In genomic region chr17:74457146-74457819, GRCh38 we compare ENCODE assay signal across 8 cellular contexts. TPM values are rescaled to one million over a fixed set of nuclear protein-coding genes. Genes with fewer than 3 reads are reported as not detected.
DNase-seq lines count a peak whose midpoint lies in the region; ATAC-seq lines count a peak whose summit lies in the region.

No MANE protein-coding gene starts in this region.

- H4K8ac ChIP-seq in mesenchymal stem cell (ENCODE audit: low read length): no peak overlapping the region

- POLR2A ChIA-PET in activated CD4-positive, alpha-beta memory T cell treated with anti-CD3 and anti-CD28 coated beads for 36 hours (lab: Charles Lee): no interaction called here

- DNase-seq in AG08396 (ENCODE audit: low spot score): peak; percentile 82
- DNase-seq in GM19238 (ENCODE audit: insufficient read length, low spot score): peak; percentile 63
- DNase-seq in NCI-H524 (lab: John Stamatoyannopoulos, UW): peak; percentile 78 to 91
- peak; percentile 80 for DNase-seq in activated CD4-positive, alpha-beta memory T cell treated with anti-CD3 and anti-CD28 coated beads for 36 hours
- peak; percentile 91 for DNase-seq in ecto neural progenitor cell (ENCODE audit: low spot score)
- peak; percentile 52 for DNase-seq in mesenchymal stem cell
- peak; percentile 50 to 57 for DNase-seq in stimulated activated CD8-positive, alpha-beta memory T cell treated with anti-CD3 and anti-CD28 coated beads, Interleukin-15, amount 100 ng/mL, for 48 hours (ENCODE audit: low read depth in 2 of 2)

- H3K4ac ChIP-seq in mesenchymal stem cell (ENCODE audit: low read depth in 1 of 2, low read length in 2 of 2): no peak overlapping the region

- H3K36me3 Mint-ChIP-seq in activated CD4-positive, alpha-beta memory T cell treated with anti-CD3 and anti-CD28 coated beads for 36 hours: no peaks in the 10 kb centered on the region

- peaks cover 3% of the 10 kb centered on the region for H3K27me3 Mint-ChIP-seq in activated CD4-positive, alpha-beta memory T cell treated with anti-CD3 and anti-CD28 coated beads for 36 hours

- H2AK5ac ChIP-seq in mesenchymal stem cell (ENCODE audit: low read length, severe bottlenecking): no peak overlapping the region

- 34% methylated on average over 18 of the region's 18 CpGs for WGBS in mesenchymal stem cell

- H3K27ac ChIP-seq in mesenchymal stem cell (ENCODE audit: low read length, poor library complexity, severe bottlenecking): no peak overlapping the region

- H2BK5ac ChIP-seq in mesenchymal stem cell (ENCODE audit: low read depth, low read length, poor library complexity, severe bottlenecking): no peak overlapping the region

- no peak overlapping the region for H2BK15ac ChIP-seq in mesenchymal stem cell (ENCODE audit: low read depth, poor library complexity, severe bottlenecking)

- H2AFZ ChIP-seq in mesenchymal stem cell (ENCODE audit: low read depth, low read length): no peak overlapping the region

- no peaks in the 10 kb centered on the region for H3K9me3 Mint-ChIP-seq in activated CD4-positive, alpha-beta memory T cell treated with anti-CD3 and anti-CD28 coated beads for 36 hours

- peaks cover 20 to 58% of the 10 kb centered on the region in 2 experiments for H3K27me3 ChIP-seq in mesenchymal stem cell (ENCODE audit: control insufficient read depth in 1 of 2, insufficient read depth in 1 of 2, low read length in 2 of 2)

- no peak overlapping the region for H4K91ac ChIP-seq in mesenchymal stem cell (ENCODE audit: low read length)

- no peak overlapping the region for H3K4me2 ChIP-seq in mesenchymal stem cell (ENCODE audit: low read length, poor library complexity, severe bottlenecking)

- no peak overlapping the region for H3K9ac ChIP-seq in mesenchymal stem cell (ENCODE audit: low read length)

- CTCF ChIA-PET in activated CD4-positive, alpha-beta memory T cell treated with anti-CD3 and anti-CD28 coated beads for 36 hours (lab: Charles Lee): interaction anchor here (0.8 to 5.4 kb wide), 27 partner anchors 10 to 159 kb away, joined by 3 to 55 read pairs (median 6); partner anchors contain the start of genes BTBD17 and CD300A

- H3K23ac ChIP-seq in mesenchymal stem cell (ENCODE audit: low read length in 2 of 2): no peak overlapping the region

- no peak overlapping the region for H3K27ac Mint-ChIP-seq in activated CD4-positive, alpha-beta memory T cell treated with anti-CD3 and anti-CD28 coated beads for 36 hours

- H3K4me1 Mint-ChIP-seq in activated CD4-positive, alpha-beta memory T cell treated with anti-CD3 and anti-CD28 coated beads for 36 hours (ENCODE audit: low read depth): peaks cover 23% of the 10 kb centered on the region

- no peak overlapping the region for H3K14ac ChIP-seq in mesenchymal stem cell (ENCODE audit: low read length in 2 of 2)

- H2BK12ac ChIP-seq in mesenchymal stem cell (ENCODE audit: low read length in 2 of 2): no peak overlapping the region

- no peaks in the 10 kb centered on the region for H3K36me3 ChIP-seq in mesenchymal stem cell (ENCODE audit: control insufficient read depth in 1 of 2, insufficient read depth in 2 of 2, low read depth in 1 of 2, low read length in 2 of 2)

- no peaks in the 10 kb centered on the region for H3K79me1 ChIP-seq in mesenchymal stem cell (replicated peaks; ENCODE audit: low read length, poor library complexity, severe bottlenecking)

- no peak overlapping the region for H3K4me3 ChIP-seq in mesenchymal stem cell (ENCODE audit: insufficient read depth in 1 of 2, low read depth in 1 of 2, low read length in 2 of 2)

- intact Hi-C loops in activated CD4-positive, alpha-beta memory T cell treated with anti-CD3 and anti-CD28 coated beads for 36 hours (cut with micrococcal nuclease): loop anchor here (1.0 kb wide), 3 partner anchors 36 to 88 kb away; no protein-coding TSS in a partner anchor

- no peak overlapping the region for H3K4me3 Mint-ChIP-seq in activated CD4-positive, alpha-beta memory T cell treated with anti-CD3 and anti-CD28 coated beads for 36 hours

- ATAC-seq in GM21381 (IDR thresholded peaks at IDR 0.05; ENCODE audit: unreplicated experiment): no peak

- no peak overlapping the region for H2BK120ac ChIP-seq in mesenchymal stem cell (ENCODE audit: low read depth, low read length)

- H3K9me3 ChIP-seq in mesenchymal stem cell (ENCODE audit: control insufficient read depth, low read length): no peaks in the 10 kb centered on the region

- H3K18ac ChIP-seq in mesenchymal stem cell (ENCODE audit: low read depth in 1 of 2, low read length in 2 of 2): no peak overlapping the region

- peaks cover 25% of the 10 kb centered on the region for H3K4me1 ChIP-seq in mesenchymal stem cell (ENCODE audit: control insufficient read depth, insufficient read depth, low read depth, low read length)

RNA-seq across cellular contexts. Expression of gene CD300A, which starts 9.2 kb away (rescaled TPM):
- 10 to 100 TPM; 11.3 to 12.3 TPM for total RNA-seq in activated CD4-positive, alpha-beta memory T cell treated with anti-CD3 and anti-CD28 coated beads for 36 hours
- not detected for polyA plus RNA-seq in mesenchymal stem cell (2013, experiment 1 of 2)
- not detected for polyA plus RNA-seq in mesenchymal stem cell (2013, experiment 2 of 2)

RNA-seq across cellular contexts. Expression of gene GPRC5C, which starts 25.4 kb away (rescaled TPM):
- total RNA-seq in activated CD4-positive, alpha-beta memory T cell treated with anti-CD3 and anti-CD28 coated beads for 36 hours: under 1 TPM; 0.40 to 0.41 TPM
- polyA plus RNA-seq in mesenchymal stem cell (2013, experiment 1 of 2): 5.3 TPM
- polyA plus RNA-seq in mesenchymal stem cell (2013, experiment 2 of 2): 5.1 TPM
